28 cellular contexts compared by ENCODE assay signal in the genomic region with DNA sequence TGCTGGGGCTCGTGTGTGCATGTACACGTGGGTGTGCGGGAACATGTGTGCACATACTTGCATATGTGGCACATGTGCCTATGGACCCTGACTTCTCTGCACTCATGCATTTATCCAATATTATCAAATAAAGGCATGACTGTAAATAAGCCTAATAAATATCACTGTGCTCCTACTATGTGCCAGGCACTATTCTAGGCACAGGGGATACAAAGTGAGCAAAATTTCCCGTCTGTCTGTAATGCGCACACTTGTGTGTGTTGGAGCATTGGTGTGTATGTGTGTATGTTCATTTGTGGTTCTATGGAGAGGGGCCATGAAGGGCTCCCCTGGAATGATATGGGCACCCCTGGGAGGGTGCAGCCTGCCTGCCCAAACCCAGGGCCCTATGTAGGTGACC.
"Had no signal": no experiment of that assay in that cellular context is flagged by ENCODE, and none has a peak within 500 bp of the region (broad histone marks: within the 10 kb centered on the region; RNA-seq: fewer than 3 reads in every experiment).

No MANE protein-coding gene starts in this region.

- H3K27ac ChIP-seq: ascending aorta, body of pancreas, SK-N-MC had no signal

- H3K27me3 ChIP-seq: ascending aorta, body of pancreas had no signal

- H3K4me1 ChIP-seq: ascending aorta, body of pancreas had no signal

- H3K27ac Mint-ChIP-seq: activated B cell treated with CpG ODN at 0.5 μM for 24 hours; activated CD4-positive, alpha-beta T cell treated with anti-CD3 and anti-CD28 coated beads, Interleukin-2, amount 10 ng/mL, durations not matched to agents 24 days and 14 days; activated CD8-positive, alpha-beta memory T cell treated with anti-CD3 and anti-CD28 coated beads, Interleukin-2, amount 10 ng/mL, durations not matched to agents 7 days and 5 days; activated naive CD8-positive, alpha-beta T cell treated with anti-CD3 and anti-CD28 coated beads, Interleukin-2, amount 50 U/mL, for 24 hours; activated T-helper 17 cell treated with anti-CD3 and anti-CD28 coated beads, Interleukin-2, amount 50 U/mL, for 72 hours; T-cell had no signal

- ATAC-seq: activated CD8-positive, alpha-beta memory T cell treated with anti-CD3 and anti-CD28 coated beads, Interleukin-2, amount 10 ng/mL, durations not matched to agents 7 days and 5 days; activated naive CD8-positive, alpha-beta T cell treated with anti-CD3 and anti-CD28 coated beads, Interleukin-2, amount 50 U/mL, for 24 hours; activated T-helper 17 cell treated with anti-CD3 and anti-CD28 coated beads, Interleukin-2, amount 50 U/mL, for 72 hours; body of pancreas; T-cell had no signal

- H3K27me3 Mint-ChIP-seq: activated B cell treated with CpG ODN at 0.5 μM for 24 hours; activated CD4-positive, alpha-beta T cell treated with anti-CD3 and anti-CD28 coated beads, Interleukin-2, amount 10 ng/mL, durations not matched to agents 24 days and 14 days; activated CD8-positive, alpha-beta memory T cell treated with anti-CD3 and anti-CD28 coated beads, Interleukin-2, amount 10 ng/mL, durations not matched to agents 7 days and 5 days; activated naive CD8-positive, alpha-beta T cell treated with anti-CD3 and anti-CD28 coated beads, Interleukin-2, amount 50 U/mL, for 24 hours; activated T-helper 17 cell treated with anti-CD3 and anti-CD28 coated beads, Interleukin-2, amount 50 U/mL, for 72 hours; T-cell had no signal

- H3K4me1 Mint-ChIP-seq: activated B cell treated with CpG ODN at 0.5 μM for 24 hours; activated CD4-positive, alpha-beta T cell treated with anti-CD3 and anti-CD28 coated beads, Interleukin-2, amount 10 ng/mL, durations not matched to agents 24 days and 14 days; activated CD8-positive, alpha-beta memory T cell treated with anti-CD3 and anti-CD28 coated beads, Interleukin-2, amount 10 ng/mL, durations not matched to agents 7 days and 5 days; activated naive CD8-positive, alpha-beta T cell treated with anti-CD3 and anti-CD28 coated beads, Interleukin-2, amount 50 U/mL, for 24 hours; T-cell had no signal

- H3K4me3 Mint-ChIP-seq: activated B cell treated with CpG ODN at 0.5 μM for 24 hours; activated CD4-positive, alpha-beta T cell treated with anti-CD3 and anti-CD28 coated beads, Interleukin-2, amount 10 ng/mL, durations not matched to agents 24 days and 14 days; activated CD8-positive, alpha-beta memory T cell treated with anti-CD3 and anti-CD28 coated beads, Interleukin-2, amount 10 ng/mL, durations not matched to agents 7 days and 5 days; activated naive CD8-positive, alpha-beta T cell treated with anti-CD3 and anti-CD28 coated beads, Interleukin-2, amount 50 U/mL, for 24 hours; activated T-helper 17 cell treated with anti-CD3 and anti-CD28 coated beads, Interleukin-2, amount 50 U/mL, for 72 hours; T-cell had no signal

- H3K36me3 ChIP-seq: ascending aorta had no signal

- H3K9me3 Mint-ChIP-seq: activated B cell treated with CpG ODN at 0.5 μM for 24 hours; activated CD4-positive, alpha-beta T cell treated with anti-CD3 and anti-CD28 coated beads, Interleukin-2, amount 10 ng/mL, durations not matched to agents 24 days and 14 days; activated naive CD8-positive, alpha-beta T cell treated with anti-CD3 and anti-CD28 coated beads, Interleukin-2, amount 50 U/mL, for 24 hours; activated T-helper 17 cell treated with anti-CD3 and anti-CD28 coated beads, Interleukin-2, amount 50 U/mL, for 72 hours; T-cell had no signal

- H3K9me3 ChIP-seq: ascending aorta, body of pancreas had no signal

- H3K4me3 ChIP-seq: ascending aorta, body of pancreas, SK-N-MC had no signal

- DNase-seq: activated B cell treated with CpG ODN at 0.5 μM for 24 hours; activated CD4-positive, alpha-beta T cell treated with anti-CD3 and anti-CD28 coated beads for 1 hour; activated CD4-positive, alpha-beta T cell treated with anti-CD3 and anti-CD28 coated beads, Interleukin-2, amount 10 ng/mL, durations not matched to agents 24 days and 14 days; activated CD4-positive, alpha-beta T cell treated with anti-CD3 and anti-CD28 coated beads, Interleukin-2, amount 50 U/mL, for 48 hours; activated CD8-positive, alpha-beta memory T cell treated with anti-CD3 and anti-CD28 coated beads, Interleukin-2, amount 10 ng/mL, durations not matched to agents 7 days and 5 days; activated gamma-delta T cell; activated naive CD4-positive, alpha-beta T cell treated with anti-CD3 and anti-CD28 coated beads, Interleukin-2, amount 50 U/mL, for 16 hours; activated naive CD8-positive, alpha-beta T cell treated with anti-CD3 and anti-CD28 coated beads, Interleukin-2, amount 50 U/mL, for 24 hours; activated T-cell treated with anti-CD3 and anti-CD28 coated beads, Interleukin-2, amount 50 U/mL, for 48 hours; amniotic stem cell; body of pancreas; KG1; NCI-H1092 treated with DMSO at 0.1 percent for 48 hours; NCI-H1417 treated with DMSO at 0.1 percent for 48 hours; NCI-H1694; NCI-H2029; NCI-H2107; NCI-H2171 treated with DMSO at 0.1 percent for 48 hours; NCI-H226; NCI-H510A; NCI-H526 treated with DMSO at 0.1 percent for 48 hours; NCI-H82; T-cell; T-helper 2 cell; T1000 had no signal
